ENCODE assay signal across 18 cellular contexts in genomic region chr16:797120-797420, GRCh38. TPM values are rescaled to one million over a fixed set of nuclear protein-coding genes. Genes with fewer than 3 reads are reported as not detected.
DNase-seq lines count a peak whose midpoint lies in the region; ATAC-seq and TF ChIP-seq lines count a peak whose summit lies in the region.
"Had no signal": no experiment of that assay in that cellular context is flagged by ENCODE, and none has a peak within 500 bp of the region (broad histone marks: within the 10 kb centered on the region; RNA-seq: fewer than 3 reads in every experiment).

No MANE protein-coding gene starts in this region.

- TF ChIP-seq CTCF in RWPE2 (IDR thresholded peaks at IDR 0.05; ENCODE audit: poor library complexity, severe bottlenecking) (no peak), colonic mucosa (IDR thresholded peaks at IDR 0.05) (no peak)

- no peak overlapping the region for H3K27ac ChIP-seq in RWPE2 (ENCODE audit: poor library complexity, severe bottlenecking)
- no peak overlapping the region for H3K27ac ChIP-seq in colonic mucosa
- H3K27ac ChIP-seq: ascending aorta, sigmoid colon, uterus had no signal

- peak; percentile 8; the same call in 1 of the 3 replicates for ATAC-seq in RWPE2 (ENCODE audit: low read depth)
- no peak for ATAC-seq in HG03097 (IDR thresholded peaks at IDR 0.05; ENCODE audit: low FRiP score, unreplicated experiment)
- no peak for ATAC-seq in GM18868 (IDR thresholded peaks at IDR 0.05; ENCODE audit: unreplicated experiment)
- ATAC-seq: SK-N-SH treated with all-trans-retinoic acid at 6 μM for 48 hours had no signal

- H3K27me3 ChIP-seq in RWPE2 (ENCODE audit: insufficient read depth, poor library complexity, severe bottlenecking) (peaks cover 28% of the 10 kb centered on the region), colonic mucosa (peaks cover 28% of the 10 kb centered on the region)

- intact Hi-C loops in colonic mucosa (cut with DNase I) = no loop called here

- H3K4me3 ChIP-seq in RWPE2 (ENCODE audit: severe bottlenecking) (no peak overlapping the region), colonic mucosa (no peak overlapping the region)
- H3K4me3 ChIP-seq: ascending aorta, sigmoid colon, uterus had no signal

- H3K36me3 ChIP-seq in RWPE2 (ENCODE audit: low read depth) (peaks cover 7% of the 10 kb centered on the region), colonic mucosa (no peaks in the 10 kb centered on the region)
- H3K36me3 ChIP-seq: ascending aorta, sigmoid colon, uterus had no signal

- DNase-seq in 8988T (peak; percentile 73), COLO668 (lab: John Stamatoyannopoulos, UW; ENCODE audit: unreplicated experiment) (peak; percentile 35), RWPE2 (ENCODE audit: low spot score) (no peak), colonic mucosa (peak; percentile 39), NOMO-1 treated with DMSO at 0.1 percent for 48 hours (lab: John Stamatoyannopoulos, UW; ENCODE audit: unreplicated experiment) (no peak)
- DNase-seq: midbrain, NCI-H1105 treated with DMSO at 0.1 percent for 48 hours, NCI-H345, nucleus accumbens, sigmoid colon, uterus had no signal

- H3K9me3 ChIP-seq in RWPE2 (ENCODE audit: severe bottlenecking) (no peaks in the 10 kb centered on the region), colonic mucosa (no peaks in the 10 kb centered on the region)
- H3K9me3 ChIP-seq: ascending aorta, uterus had no signal

- H3K4me1 ChIP-seq in RWPE2 (ENCODE audit: insufficient read depth, poor library complexity, severe bottlenecking) (peaks cover 4% of the 10 kb centered on the region), colonic mucosa (no peaks in the 10 kb centered on the region)
- H3K4me1 ChIP-seq: ascending aorta, sigmoid colon, uterus had no signal

- H3K9ac ChIP-seq in colonic mucosa (ENCODE audit: low read depth in 2 of 2, low read length in 2 of 2) = no peak overlapping the region

RNA-seq across cellular contexts. Expression of gene GNG13, which starts 3.5 kb away (rescaled TPM):
- total RNA-seq in colonic mucosa = under 1 TPM in 1 of 2 donors, not detected in 1; 0.24 TPM
- total RNA-seq: activated T-helper 2 cell treated with anti-CD3 and anti-CD28 coated beads, Interferon-gamma antibody, Interleukin-2, Interleukin-4, amounts not matched to agents 10 μg/mL and 5 μg/mL and 100 μg/mL, durations not matched to agents 14 hours and 24 hours and 36 hours; ascending aorta; Daoy; glomerular endothelial cell; sigmoid colon; uterus had no signal

RNA-seq across cellular contexts. Expression of gene CHTF18, which starts 8.7 kb away (rescaled TPM):
- 100 to 1,000 TPM in 1 of 2 donors, 10 to 100 TPM in 1; 16.5 to 111 TPM for total RNA-seq in colonic mucosa

RNA-seq across cellular contexts. Expression of gene RPUSD1, which starts 8.9 kb away (rescaled TPM):
- 10 to 100 TPM; 17.3 to 35.6 TPM for total RNA-seq in colonic mucosa

RNA-seq across cellular contexts. Expression of gene MSLN, which starts 36.5 kb away (rescaled TPM):
- 1 to 10 TPM; 1.4 to 1.8 TPM for total RNA-seq in colonic mucosa
- total RNA-seq: activated T-helper 2 cell treated with anti-CD3 and anti-CD28 coated beads, Interferon-gamma antibody, Interleukin-2, Interleukin-4, amounts not matched to agents 10 μg/mL and 5 μg/mL and 100 μg/mL, durations not matched to agents 14 hours and 24 hours and 36 hours; Daoy had no signal

RNA-seq across cellular contexts. Expression of gene CIAO3, which starts 56.3 kb away (rescaled TPM):
- 10 to 100 TPM; 29.2 to 62.1 TPM for total RNA-seq in colonic mucosa

Comparison
In these comparisons a context has a peak if more than half of its experiments do, and no peak if none do; other contexts are left out.
1. DNase-seq: peak in 8988T (single experiment), COLO668 (single experiment) and colonic mucosa (single experiment); none in RWPE2 (single experiment) and NOMO-1 treated with DMSO at 0.1 percent for 48 hours (single experiment).